1 cellular context compared by ENCODE assay signal in the genomic region with DNA sequence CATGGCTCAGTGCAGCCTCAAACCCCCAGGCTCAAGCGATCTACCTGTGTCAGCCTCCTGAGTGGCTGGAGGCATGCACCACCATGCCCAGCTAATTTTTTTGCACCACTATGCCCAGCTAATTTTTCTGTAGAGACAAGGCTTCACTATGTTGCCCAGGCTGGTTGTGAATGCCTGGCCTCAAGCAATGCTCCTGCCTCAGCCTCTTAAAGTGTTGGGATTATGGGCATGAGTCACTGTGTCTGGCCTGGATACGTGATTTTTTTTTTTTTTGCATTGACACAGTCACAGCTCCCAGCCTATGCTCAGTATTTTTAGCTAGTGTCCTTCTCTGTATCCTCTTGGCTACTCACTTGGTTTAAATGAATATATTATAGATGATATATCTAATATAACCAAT.
TF ChIP-seq lines count a peak whose summit lies in the region.

No MANE protein-coding gene starts in this region.

TF ChIP-seq in HCT116, 20 proteins besides CTCF, POLR2A, EP300 and RAD21 (continued from another document):
- TF ChIP-seq SP1 (IDR thresholded peaks at IDR 0.05; ENCODE audit: low read depth) (no peak), POLR2AphosphoS5 (IDR thresholded peaks at IDR 0.05; ENCODE audit: low read depth, low read length) (no peak), FOSL1 (IDR thresholded peaks at IDR 0.05; ENCODE audit: low read depth) (no peak), JUND (IDR thresholded peaks at IDR 0.05) (no peak), YY1 (IDR thresholded peaks at IDR 0.05; ENCODE audit: extremely low read depth, insufficient replicate concordance, low read depth, low read length) (no peak)
